In the genomic region with DNA sequence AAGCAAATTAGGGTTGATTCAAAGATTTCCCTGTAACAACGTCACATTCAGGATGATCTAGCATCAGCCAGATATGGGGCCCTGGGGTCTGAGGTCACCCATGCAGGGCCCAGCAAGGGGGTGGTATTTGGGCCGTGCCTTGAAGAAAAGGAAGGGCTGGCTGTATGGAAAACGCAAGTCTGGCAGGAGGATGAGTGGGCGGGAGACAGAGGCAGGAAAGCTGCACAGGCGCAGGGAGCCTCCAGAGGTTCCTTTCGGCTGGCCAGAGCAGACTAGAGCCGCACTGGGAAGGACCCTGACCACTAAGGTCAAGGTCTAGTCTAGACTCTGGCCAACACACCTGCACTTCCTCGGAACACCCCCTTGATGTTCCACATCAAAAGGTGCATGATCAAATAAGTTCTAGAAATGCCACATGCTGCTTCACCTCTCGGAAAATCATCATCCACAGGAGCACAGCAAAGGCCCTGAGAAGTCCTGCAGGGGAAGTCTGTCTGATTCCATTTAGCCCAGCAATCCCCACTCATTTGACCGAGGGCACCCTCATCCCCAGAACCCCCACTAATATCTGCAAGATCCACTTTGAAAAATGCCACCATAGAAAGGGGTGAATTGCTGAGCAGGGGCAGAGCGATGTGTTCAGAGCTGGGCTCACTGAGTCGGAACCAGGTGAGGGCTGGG, we compare ENCODE assay signal across 33 cellular contexts. TPM values are rescaled to one million over a fixed set of nuclear protein-coding genes. Genes with fewer than 3 reads are reported as not detected.
"Had no signal": no experiment of that assay in that cellular context is flagged by ENCODE, and none has a peak within 500 bp of the region (broad histone marks: within the 10 kb centered on the region; RNA-seq: fewer than 3 reads in every experiment).

No MANE protein-coding gene starts in this region.

- H3K27ac Mint-ChIP-seq: activated CD4-positive, alpha-beta memory T cell treated with anti-CD3 and anti-CD28 coated beads for 36 hours; activated CD4-positive, alpha-beta T cell treated with anti-CD3 and anti-CD28 coated beads for 36 hours; activated CD4-positive, alpha-beta T cell treated with anti-CD3 and anti-CD28 coated beads, Interleukin-2, amount 10 ng/mL, durations not matched to agents 7 days and 5 days; activated naive CD4-positive, alpha-beta T cell treated with anti-CD3 and anti-CD28 coated beads, Interleukin-2, amount 50 U/mL, for 24 hours; activated naive CD8-positive, alpha-beta T cell treated with anti-CD3 and anti-CD28 coated beads, Interleukin-2, amount 10 ng/mL, durations not matched to agents 7 days and 5 days; activated T-cell treated with anti-CD3 and anti-CD28 coated beads, Interleukin-2, amount 50 U/mL, for 72 hours; activated T-helper 17 cell treated with anti-CD3 and anti-CD28 coated beads, Interleukin-2, amount 50 U/mL, for 72 hours; T-helper 2 cell treated with Interferon-gamma antibody and Interleukin-4, amounts not matched to agents 5 μg/mL and 100 μg/mL, for 36 hours; WTC11 had no signal

- ATAC-seq: activated CD4-positive, alpha-beta T cell treated with anti-CD3 and anti-CD28 coated beads for 36 hours; activated CD4-positive, CD25-positive, alpha-beta regulatory T cell treated with anti-CD3 and anti-CD28 coated beads, Interleukin-2, amount 50 U/mL, for 24 hours; activated T-cell treated with anti-CD3 and anti-CD28 coated beads, Interleukin-2, amount 50 U/mL, for 72 hours; activated T-helper 17 cell treated with anti-CD3 and anti-CD28 coated beads, Interleukin-2, amount 50 U/mL, for 72 hours; WTC11 had no signal

- H3K9me3 Mint-ChIP-seq: activated CD4-positive, alpha-beta memory T cell treated with anti-CD3 and anti-CD28 coated beads for 36 hours; activated CD4-positive, alpha-beta T cell treated with anti-CD3 and anti-CD28 coated beads, Interleukin-2, amount 10 ng/mL, durations not matched to agents 7 days and 5 days; activated naive CD4-positive, alpha-beta T cell treated with anti-CD3 and anti-CD28 coated beads, Interleukin-2, amount 50 U/mL, for 24 hours; activated naive CD8-positive, alpha-beta T cell treated with anti-CD3 and anti-CD28 coated beads, Interleukin-2, amount 10 ng/mL, durations not matched to agents 7 days and 5 days; activated T-cell treated with anti-CD3 and anti-CD28 coated beads, Interleukin-2, amount 50 U/mL, for 72 hours; activated T-helper 17 cell treated with anti-CD3 and anti-CD28 coated beads, Interleukin-2, amount 50 U/mL, for 72 hours; brain; T-helper 2 cell treated with Interferon-gamma antibody and Interleukin-4, amounts not matched to agents 5 μg/mL and 100 μg/mL, for 36 hours; WTC11 had no signal

- H3K36me3 Mint-ChIP-seq: activated naive CD8-positive, alpha-beta T cell treated with anti-CD3 and anti-CD28 coated beads, Interleukin-2, amount 10 ng/mL, durations not matched to agents 7 days and 5 days; WTC11 had no signal

- H3K4me3 Mint-ChIP-seq: activated CD4-positive, alpha-beta memory T cell treated with anti-CD3 and anti-CD28 coated beads for 36 hours; activated CD4-positive, alpha-beta T cell treated with anti-CD3 and anti-CD28 coated beads for 36 hours; activated CD4-positive, alpha-beta T cell treated with anti-CD3 and anti-CD28 coated beads, Interleukin-2, amount 10 ng/mL, durations not matched to agents 7 days and 5 days; activated naive CD4-positive, alpha-beta T cell treated with anti-CD3 and anti-CD28 coated beads, Interleukin-2, amount 50 U/mL, for 24 hours; activated naive CD8-positive, alpha-beta T cell treated with anti-CD3 and anti-CD28 coated beads, Interleukin-2, amount 10 ng/mL, durations not matched to agents 7 days and 5 days; activated T-cell treated with anti-CD3 and anti-CD28 coated beads, Interleukin-2, amount 50 U/mL, for 72 hours; activated T-helper 17 cell treated with anti-CD3 and anti-CD28 coated beads, Interleukin-2, amount 50 U/mL, for 72 hours; brain; T-helper 2 cell treated with Interferon-gamma antibody and Interleukin-4, amounts not matched to agents 5 μg/mL and 100 μg/mL, for 36 hours; WTC11 had no signal

- H3K27me3 Mint-ChIP-seq: activated CD4-positive, alpha-beta T cell treated with anti-CD3 and anti-CD28 coated beads for 36 hours; activated CD4-positive, alpha-beta T cell treated with anti-CD3 and anti-CD28 coated beads, Interleukin-2, amount 10 ng/mL, durations not matched to agents 7 days and 5 days; activated T-helper 17 cell treated with anti-CD3 and anti-CD28 coated beads, Interleukin-2, amount 50 U/mL, for 72 hours; brain had no signal

- H3K4me1 Mint-ChIP-seq: activated CD4-positive, alpha-beta T cell treated with anti-CD3 and anti-CD28 coated beads for 36 hours; activated CD4-positive, alpha-beta T cell treated with anti-CD3 and anti-CD28 coated beads, Interleukin-2, amount 10 ng/mL, durations not matched to agents 7 days and 5 days; activated naive CD4-positive, alpha-beta T cell treated with anti-CD3 and anti-CD28 coated beads, Interleukin-2, amount 50 U/mL, for 24 hours; activated naive CD8-positive, alpha-beta T cell treated with anti-CD3 and anti-CD28 coated beads, Interleukin-2, amount 10 ng/mL, durations not matched to agents 7 days and 5 days had no signal

- DNase-seq: activated CD4-positive, alpha-beta memory T cell treated with anti-CD3 and anti-CD28 coated beads for 36 hours; activated CD4-positive, alpha-beta T cell treated with anti-CD3 and anti-CD28 coated beads for 36 hours; activated CD4-positive, alpha-beta T cell treated with anti-CD3 and anti-CD28 coated beads, Interleukin-2, amount 10 ng/mL, durations not matched to agents 7 days and 5 days; activated CD8-positive, alpha-beta memory T cell treated with anti-CD3 and anti-CD28 coated beads, Interleukin-2, amount 50 U/mL, for 4 hours; activated gamma-delta T cell; activated naive CD4-positive, alpha-beta T cell treated with Interleukin-2 at 50 U/mL for 16 hours; activated naive CD8-positive, alpha-beta T cell treated with anti-CD3 and anti-CD28 coated beads, Interleukin-2, amount 10 ng/mL, durations not matched to agents 7 days and 5 days; activated T-cell treated with anti-CD3 and anti-CD28 coated beads, Interleukin-2, amount 50 U/mL, for 72 hours; amygdala; cerebellar nuclear complex; MM.1S; NCI-H1092 treated with DMSO at 0.1 percent for 48 hours; NCI-H1417; NCI-H146; NCI-H187; NCI-H2029 treated with DMSO at 0.1 percent for 48 hours; NCI-H2107; NCI-H2171; NCI-H510A; NCI-H526; NCI-H748 treated with DMSO at 0.1 percent for 48 hours; OCI-M1; Right ventricle myocardium superior; SW 1271 had no signal

RNA-seq across cellular contexts. Expression of a gene that starts 21.1 kb away (rescaled TPM):
- total RNA-seq: activated CD4-positive, alpha-beta memory T cell treated with anti-CD3 and anti-CD28 coated beads for 36 hours; activated CD4-positive, alpha-beta T cell treated with anti-CD3 and anti-CD28 coated beads for 36 hours; activated CD4-positive, alpha-beta T cell treated with anti-CD3 and anti-CD28 coated beads, Interleukin-2, amount 10 ng/mL, durations not matched to agents 7 days and 5 days; activated naive CD8-positive, alpha-beta T cell treated with anti-CD3 and anti-CD28 coated beads, Interleukin-2, amount 10 ng/mL, durations not matched to agents 7 days and 5 days; activated T-cell treated with anti-CD3 and anti-CD28 coated beads, Interleukin-2, amount 50 U/mL, for 72 hours; activated T-helper 17 cell treated with anti-CD3 and anti-CD28 coated beads, Interleukin-2, amount 50 U/mL, for 72 hours; bronchial epithelial cell; LHCN-M2; Right ventricle myocardium superior; T-helper 1 cell treated with Interleukin-12 subunit alpha and Interleukin-12 subunit beta and Interleukin-4 antibody, amounts not matched to agents 30 ng/mL and 1 ng/mL, for 36 hours had no signal
